ENCODE assay signal across 18 cellular contexts in genomic region chr17:45380046-45380765, GRCh38. TPM values are rescaled to one million over a fixed set of nuclear protein-coding genes. Genes with fewer than 3 reads are reported as not detected.
DNase-seq lines count a peak whose midpoint lies in the region; ATAC-seq and TF ChIP-seq lines count a peak whose summit lies in the region.
"Had no signal": no experiment of that assay in that cellular context is flagged by ENCODE, and none has a peak within 500 bp of the region (broad histone marks: within the 10 kb centered on the region; RNA-seq: fewer than 3 reads in every experiment).

No MANE protein-coding gene starts in this region.

- peak overlapping the region; percentile 41 to 73 for H3K27ac ChIP-seq in right atrium auricular region

- no peak overlapping the region for H3K4me3 ChIP-seq in right atrium auricular region
- H3K4me3 ChIP-seq: MG63 had no signal

- intact Hi-C loops in Right ventricle myocardium superior (cut with DNase I), result no loop called here
- intact Hi-C loops in cardiac septum (cut with DNase I), result no loop called here
- intact Hi-C loops in activated B cell treated with CpG ODN at 0.5 μM for 24 hours (cut with micrococcal nuclease), result no loop called here

- POLR2A ChIA-PET in activated B cell treated with CpG ODN at 0.5 μM for 24 hours (lab: Charles Lee), result interaction anchor here (2.9 kb wide), 1 partner anchor 63 kb away, joined by 15 read pairs; the partner anchor contains the start of gene MAP3K14

- peaks cover 4 to 42% of the 10 kb centered on the region in 2 donors for H3K4me1 ChIP-seq in right atrium auricular region

- TF ChIP-seq CTCF in activated B cell treated with CpG ODN at 0.5 μM for 24 hours (IDR thresholded peaks at IDR 0.05), result no peak
- no peak for TF ChIP-seq CTCF in right atrium auricular region (IDR thresholded peaks at IDR 0.05)

- H3K9me3 Mint-ChIP-seq in activated B cell treated with CpG ODN at 0.5 μM for 24 hours, result no peaks in the 10 kb centered on the region
- no peaks in the 10 kb centered on the region for H3K9me3 Mint-ChIP-seq in stimulated activated naive B cell treated with anti-CD40 and anti-IgM and Interleukin-4, amounts not matched to agents 10 μg/mL and 1 μg/mL and 100 μg/mL, for 72 hours
- H3K9me3 Mint-ChIP-seq: CD4-positive, alpha-beta T cell; HFFc6 had no signal

- no peaks in the 10 kb centered on the region for H3K27me3 Mint-ChIP-seq in activated B cell treated with CpG ODN at 0.5 μM for 24 hours
- no peaks in the 10 kb centered on the region for H3K27me3 Mint-ChIP-seq in stimulated activated naive B cell treated with anti-CD40 and anti-IgM and Interleukin-4, amounts not matched to agents 10 μg/mL and 1 μg/mL and 100 μg/mL, for 72 hours
- H3K27me3 Mint-ChIP-seq: CD4-positive, alpha-beta T cell had no signal

- no peak overlapping the region for H3K4me3 Mint-ChIP-seq in activated B cell treated with CpG ODN at 0.5 μM for 24 hours
- peak overlapping the region; percentile 48 to 51 for H3K4me3 Mint-ChIP-seq in stimulated activated naive B cell treated with anti-CD40 and anti-IgM and Interleukin-4, amounts not matched to agents 10 μg/mL and 1 μg/mL and 100 μg/mL, for 72 hours
- H3K4me3 Mint-ChIP-seq: CD4-positive, alpha-beta T cell; HFFc6 had no signal

- ATAC-seq in Right ventricle myocardium superior (ENCODE audit: poor library complexity), result peak; percentile 54
- ATAC-seq in activated B cell treated with CpG ODN at 0.5 μM for 24 hours (ENCODE audit: low read depth), result peak; percentile 31
- peak; percentile 85 for ATAC-seq in stimulated activated naive B cell treated with anti-CD40 and anti-IgM and Interleukin-4, amounts not matched to agents 10 μg/mL and 1 μg/mL and 100 μg/mL, for 72 hours (replicated peaks)
- ATAC-seq in HG03521 (IDR thresholded peaks at IDR 0.05; ENCODE audit: unreplicated experiment), result no peak

- no peaks in the 10 kb centered on the region for H3K27me3 ChIP-seq in right atrium auricular region
- H3K27me3 ChIP-seq: MG63 had no signal

- H3K27ac Mint-ChIP-seq in activated B cell treated with CpG ODN at 0.5 μM for 24 hours, result no peak overlapping the region
- peak overlapping the region; percentile 86 for H3K27ac Mint-ChIP-seq in stimulated activated naive B cell treated with anti-CD40 and anti-IgM and Interleukin-4, amounts not matched to agents 10 μg/mL and 1 μg/mL and 100 μg/mL, for 72 hours
- H3K27ac Mint-ChIP-seq: CD4-positive, alpha-beta T cell; HFFc6 had no signal

- H3K36me3 ChIP-seq in right atrium auricular region, result no peaks in the 10 kb centered on the region
- H3K36me3 ChIP-seq: MG63 had no signal

- DNase-seq in Right ventricle myocardium superior, result no peak
- no peak for DNase-seq in cardiac septum (ENCODE audit: low spot score)
- DNase-seq in activated B cell treated with CpG ODN at 0.5 μM for 24 hours, result no peak
- no peak for DNase-seq in right atrium auricular region (ENCODE audit: low spot score)
- peak; percentile 77 for DNase-seq in stimulated activated naive B cell treated with anti-CD40 and anti-IgM and Interleukin-4, amounts not matched to agents 10 μg/mL and 1 μg/mL and 100 μg/mL, for 72 hours
- no peak for DNase-seq in middle frontal gyrus (ENCODE audit: extremely low spot score, low spot score)
- no peak for DNase-seq in COR-L47 (lab: John Stamatoyannopoulos, UW)
- DNase-seq: CD4-positive, alpha-beta T cell; DND-41; GF-D8; GOT3; HFFc6; MG63; NCI-H1105 treated with DMSO at 0.1 percent for 48 hours; NCI-H187 treated with DMSO at 0.1 percent for 48 hours; NCI-H2171 treated with DMSO at 0.1 percent for 48 hours; NCI-H774 had no signal

- H3K36me3 Mint-ChIP-seq in activated B cell treated with CpG ODN at 0.5 μM for 24 hours (ENCODE audit: low read depth), result no peaks in the 10 kb centered on the region
- peaks cover 0 to 3% of the 10 kb centered on the region in 2 donors for H3K36me3 Mint-ChIP-seq in stimulated activated naive B cell treated with anti-CD40 and anti-IgM and Interleukin-4, amounts not matched to agents 10 μg/mL and 1 μg/mL and 100 μg/mL, for 72 hours

- CTCF ChIA-PET in activated B cell treated with CpG ODN at 0.5 μM for 24 hours (lab: Charles Lee), result interaction anchor here (1.3 kb wide), 1 partner anchor 103 kb away, joined by 8 read pairs; no protein-coding TSS in a partner anchor

- no peaks in the 10 kb centered on the region for H3K9me3 ChIP-seq in right atrium auricular region
- H3K9me3 ChIP-seq: MG63 had no signal

- H3K4me1 Mint-ChIP-seq in activated B cell treated with CpG ODN at 0.5 μM for 24 hours, result peaks cover 11% of the 10 kb centered on the region
- H3K4me1 Mint-ChIP-seq in stimulated activated naive B cell treated with anti-CD40 and anti-IgM and Interleukin-4, amounts not matched to agents 10 μg/mL and 1 μg/mL and 100 μg/mL, for 72 hours, result peaks cover 48 to 84% of the 10 kb centered on the region in 2 donors

RNA-seq across cellular contexts. Expression of gene ARHGAP27, which starts 52.5 kb away (rescaled TPM):
- total RNA-seq in Right ventricle myocardium superior (30.4 TPM), cardiac septum (20.0 TPM), activated B cell treated with CpG ODN at 0.5 μM for 24 hours (64.5 and 75.7 TPM in 2 replicates), right atrium auricular region (10 to 100 TPM; 18.9 to 21.9 TPM)
